Comparison of ENCODE assay signal across 8 cellular contexts in the genomic region with DNA sequence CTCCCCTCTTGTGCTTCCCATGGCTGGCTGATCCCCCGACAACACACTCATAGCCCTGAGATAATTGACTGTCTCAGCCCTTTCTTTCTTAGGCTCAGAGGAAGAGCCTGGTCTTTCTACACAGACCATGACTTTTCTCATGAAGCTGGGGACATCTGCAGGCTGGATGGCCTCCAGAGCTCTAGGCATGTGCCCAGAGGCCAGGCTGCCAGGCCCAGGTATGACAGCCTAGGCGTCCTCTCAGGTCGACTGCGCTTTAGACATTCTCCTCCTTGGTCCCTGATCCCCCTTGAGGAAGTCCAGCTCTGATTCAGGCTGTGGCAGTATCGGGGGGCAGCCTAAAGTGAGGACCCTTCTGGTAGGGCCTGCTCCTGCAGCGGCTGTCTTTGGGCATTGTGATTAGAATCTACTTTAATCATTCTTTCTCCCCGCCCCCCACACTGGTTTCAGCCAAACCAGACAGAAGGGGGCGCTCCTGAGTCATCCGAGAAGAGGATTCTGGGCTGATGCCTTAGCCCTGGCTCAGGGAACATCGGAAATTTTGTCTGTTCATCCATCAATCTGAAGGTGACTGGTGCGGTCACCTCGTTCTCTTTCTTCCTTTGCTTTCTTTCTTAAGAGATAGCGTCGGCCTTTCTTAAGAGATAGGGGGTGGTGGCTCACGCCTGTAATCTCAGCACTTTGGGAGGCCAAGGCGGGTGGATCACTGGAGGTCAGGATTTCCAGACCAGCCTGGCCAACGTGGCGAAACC.
DNase-seq lines count a peak whose midpoint lies in the region; ATAC-seq, FAIRE-seq and TF ChIP-seq lines count a peak whose summit lies in the region.

No MANE protein-coding gene starts in this region.

- no peak overlapping the region for H3K9ac ChIP-seq in parathyroid adenoma

- peak; percentile 57 for TF ChIP-seq CTCF in CD8-positive, alpha-beta T cell (IDR thresholded peaks at IDR 0.05)
- peak; percentile 85 for TF ChIP-seq CTCF in RWPE2 (IDR thresholded peaks at IDR 0.05; ENCODE audit: poor library complexity, severe bottlenecking)
- TF ChIP-seq CTCF in parathyroid adenoma (IDR thresholded peaks at IDR 0.05) = peak; percentile 69
- TF ChIP-seq CTCF in upper lobe of left lung (IDR thresholded peaks at IDR 0.05) = peak; percentile 60 to 75 (median 68)

- H3K27me3 ChIP-seq in CD8-positive, alpha-beta T cell (ENCODE audit: insufficient read depth, low read length) = peaks cover 39% of the 10 kb centered on the region
- H3K27me3 ChIP-seq in RWPE2 (ENCODE audit: insufficient read depth, poor library complexity, severe bottlenecking) (no peaks in the 10 kb centered on the region), parathyroid adenoma (ENCODE audit: control insufficient read depth, insufficient read depth, low read length) (no peaks in the 10 kb centered on the region), upper lobe of left lung (no peaks in the 10 kb centered on the region)

- POLR2A ChIA-PET in CD8-positive, alpha-beta T cell (lab: Charles Lee) = no interaction called here

- no peak overlapping the region for H3K4me3 ChIP-seq in CD8-positive, alpha-beta T cell (ENCODE audit: low read depth, low read length)
- H3K4me3 ChIP-seq in RWPE2 (ENCODE audit: severe bottlenecking) (no peak overlapping the region), parathyroid adenoma (ENCODE audit: low read depth, low read length) (no peak overlapping the region), upper lobe of left lung (no peak overlapping the region)

- no peak overlapping the region for H3K4me3 Mint-ChIP-seq in CD8-positive, alpha-beta T cell

- H3K36me3 ChIP-seq in CD8-positive, alpha-beta T cell (ENCODE audit: insufficient read depth, low read length) = no peaks in the 10 kb centered on the region
- H3K36me3 ChIP-seq in RWPE2 (ENCODE audit: low read depth) = no peaks in the 10 kb centered on the region
- no peaks in the 10 kb centered on the region for H3K36me3 ChIP-seq in parathyroid adenoma (ENCODE audit: control insufficient read depth, insufficient read depth, low read length)
- no peaks in the 10 kb centered on the region for H3K36me3 ChIP-seq in upper lobe of left lung

- no peaks in the 10 kb centered on the region for H3K4me1 Mint-ChIP-seq in CD8-positive, alpha-beta T cell (ENCODE audit: low read depth)

- TF ChIP-seq EP300 in upper lobe of left lung (IDR thresholded peaks at IDR 0.05) = no peak

- no peaks in the 10 kb centered on the region for H3K9me3 Mint-ChIP-seq in CD8-positive, alpha-beta T cell

- ATAC-seq in CD8-positive, alpha-beta T cell = peak; percentile 54
- ATAC-seq in RWPE2 (ENCODE audit: low read depth) (peak; percentile 62), upper lobe of left lung (ENCODE audit: low FRiP score in 2 of 2) (peak; percentile 70), HG02588 (IDR thresholded peaks at IDR 0.05; ENCODE audit: unreplicated experiment) (no peak)

- H3K9me3 ChIP-seq in CD8-positive, alpha-beta T cell (ENCODE audit: low read length) = no peaks in the 10 kb centered on the region
- H3K9me3 ChIP-seq in RWPE2 (ENCODE audit: severe bottlenecking) (no peaks in the 10 kb centered on the region), parathyroid adenoma (ENCODE audit: control insufficient read depth, low read length) (no peaks in the 10 kb centered on the region), upper lobe of left lung (no peaks in the 10 kb centered on the region)

- no peak overlapping the region for H3K27ac ChIP-seq in CD8-positive, alpha-beta T cell (ENCODE audit: low read depth, low read length)
- no peak overlapping the region for H3K27ac ChIP-seq in RWPE2 (ENCODE audit: poor library complexity, severe bottlenecking)
- no peak overlapping the region for H3K27ac ChIP-seq in parathyroid adenoma
- H3K27ac ChIP-seq in upper lobe of left lung = no peak overlapping the region

- TF ChIP-seq POLR2A in upper lobe of left lung (IDR thresholded peaks at IDR 0.05) = no peak

- intact Hi-C loops in CD8-positive, alpha-beta T cell (cut with DNase I, micrococcal nuclease) = loop anchor here (2.0 kb wide), 1 partner anchor 621 kb away; no protein-coding TSS in a partner anchor

- H3K27me3 Mint-ChIP-seq in CD8-positive, alpha-beta T cell (ENCODE audit: low read depth) = peaks cover 76% of the 10 kb centered on the region

- H3K4me1 ChIP-seq in CD8-positive, alpha-beta T cell (ENCODE audit: insufficient read depth, low read length) = no peaks in the 10 kb centered on the region
- H3K4me1 ChIP-seq in RWPE2 (ENCODE audit: insufficient read depth, poor library complexity, severe bottlenecking) = no peaks in the 10 kb centered on the region
- H3K4me1 ChIP-seq in parathyroid adenoma = peaks cover 9% of the 10 kb centered on the region
- H3K4me1 ChIP-seq in upper lobe of left lung = peaks cover 0 to 4% (median 0%) of the 10 kb centered on the region in 4 donors

- peak; percentile 28 to 76 (median 66) for DNase-seq in CD8-positive, alpha-beta T cell
- DNase-seq in HTR-8/SVneo (ENCODE audit: insufficient read length, low spot score) = peak; percentile 72
- no peak for DNase-seq in RWPE2 (ENCODE audit: low spot score)
- peak; percentile 88 for DNase-seq in activated effector memory CD4-positive, alpha-beta T cell treated with anti-CD3 and anti-CD28 coated beads, Interleukin-2, amount 50 U/mL, for 16 hours
- DNase-seq in glomerular visceral epithelial cell (ENCODE audit: extremely low spot score) = peak; percentile 73
- peak in 1 of 2 donors; percentile 60 for DNase-seq in upper lobe of left lung

- CTCF ChIA-PET in CD8-positive, alpha-beta T cell (lab: Charles Lee) = interaction anchor here (0.9 to 2.0 kb wide), 4 partner anchors 9 to 621 kb away, joined by 3 to 5 read pairs (median 4); no protein-coding TSS in a partner anchor

- 48 to 51% methylated on average over 13 to 18 of the region's 18 CpGs for WGBS in upper lobe of left lung, 2 donors

- peak; percentile 52 for FAIRE-seq in HTR-8/SVneo (lab: Jason Lieb, UNC)

- no peak overlapping the region for H2AFZ ChIP-seq in parathyroid adenoma

- no peaks in the 10 kb centered on the region for H3K79me2 ChIP-seq in parathyroid adenoma

- H3K27ac Mint-ChIP-seq in CD8-positive, alpha-beta T cell = no peak overlapping the region

- H3K36me3 Mint-ChIP-seq in CD8-positive, alpha-beta T cell = no peaks in the 10 kb centered on the region

- H3K4me2 ChIP-seq in parathyroid adenoma (ENCODE audit: low read length) = no peak overlapping the region
